ENCODE assay signal across 26 cellular contexts in the genomic region with DNA sequence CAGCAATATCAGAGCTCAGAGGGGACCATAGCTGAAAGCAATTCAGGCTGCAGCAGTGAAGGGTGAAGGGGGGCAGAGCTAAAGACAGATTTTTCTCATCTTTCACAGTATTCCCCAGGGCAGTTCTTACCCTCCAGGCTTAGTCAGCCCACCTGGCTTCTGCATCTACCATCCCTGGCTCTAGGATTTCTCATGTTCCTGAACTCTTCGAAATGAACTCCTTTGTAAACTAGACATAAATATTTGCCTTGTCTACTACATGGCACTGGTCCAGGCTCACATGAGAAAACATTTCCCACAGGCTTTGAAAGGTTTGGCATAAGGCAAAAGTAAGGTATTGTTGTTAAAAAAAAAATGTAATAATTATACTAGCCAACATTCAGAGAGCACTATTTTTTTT. TPM values are rescaled to one million over a fixed set of nuclear protein-coding genes. Genes with fewer than 3 reads are reported as not detected.
A peak's percentile ranks its signal among the peaks of the same experiment; 100 is the strongest.
DNase-seq lines count a peak whose midpoint lies in the region; ATAC-seq, FAIRE-seq and TF ChIP-seq lines count a peak whose summit lies in the region.
"Had no signal": no experiment of that assay in that cellular context is flagged by ENCODE, and none has a peak within 500 bp of the region (broad histone marks: within the 10 kb centered on the region; RNA-seq: fewer than 3 reads in every experiment).

No MANE protein-coding gene starts in this region.

- H3K36me3 ChIP-seq in HepG2 (replicated peaks in 1 of 2; ENCODE audit: control insufficient read depth in 1 of 2, insufficient read depth in 2 of 2, low read length in 2 of 2) (no peaks in the 10 kb centered on the region), right lobe of liver (no peaks in the 10 kb centered on the region), body of pancreas (replicated peaks in 1 of 2; ENCODE audit: insufficient read depth in 1 of 2, low read depth in 2 of 2) (no peaks in the 10 kb centered on the region)
- no peaks in the 10 kb centered on the region for H3K36me3 ChIP-seq in CD4-positive, alpha-beta memory T cell (ENCODE audit: insufficient read depth, low read length)
- H3K36me3 ChIP-seq: adrenal gland, heart right ventricle, ovary, uterus had no signal

- no peak for TF ChIP-seq RAD21 in HepG2 (CRISPR knock-in tag; IDR thresholded peaks at IDR 0.05)

- H3K4me3 ChIP-seq in HepG2 (replicated peaks in 1 of 3; ENCODE audit: insufficient read depth in 1 of 3, low read depth in 2 of 3, low read length in 3 of 3) (no peak overlapping the region), right lobe of liver (no peak overlapping the region), body of pancreas (no peak overlapping the region)
- H3K4me3 ChIP-seq in CD4-positive, alpha-beta memory T cell (ENCODE audit: low read length in 2 of 2), result no peak overlapping the region
- H3K4me3 ChIP-seq: adrenal gland, heart right ventricle, lung, ovary, uterus had no signal

- no TSS peak for BruUV-seq in HepG2 (replicated peaks; lab: Mats Ljungman, UMichigan)

- CTCF ChIA-PET in HepG2 (lab: Yijun Ruan, JAX; ENCODE audit: low intra/inter-chr PET ratio, low total read pairs), result no interaction called here
- CTCF ChIA-PET in CD4-positive, alpha-beta memory T cell (lab: Charles Lee; ENCODE audit: partially characterized antibody), result no interaction called here

- H3K4me2 ChIP-seq in HepG2 (ENCODE audit: low read depth, low read length), result no peak overlapping the region; the same call in 1 of the 2 replicates
- H3K4me2 ChIP-seq: SK-N-SH had no signal

- H3K9me3 Mint-ChIP-seq in stimulated activated memory B cell treated with anti-CD40 and anti-IgM and Interleukin-4, amounts not matched to agents 10 μg/mL and 1 μg/mL and 100 μg/mL, for 72 hours, result no peaks in the 10 kb centered on the region
- peaks cover 0 to 2% (median 0%) of the 10 kb centered on the region in 8 donors for H3K9me3 Mint-ChIP-seq in CD4-positive, alpha-beta memory T cell
- H3K9me3 Mint-ChIP-seq: activated T-helper 17 cell treated with anti-CD3 and anti-CD28 coated beads, Interleukin-2, amount 50 U/mL, for 72 hours; CD4-positive, alpha-beta T cell; H9 had no signal

- no peak for ATAC-seq in HepG2
- no peak for ATAC-seq in right lobe of liver
- no peak for ATAC-seq in body of pancreas
- ATAC-seq in stimulated activated memory B cell treated with anti-CD40 and anti-IgM and Interleukin-4, amounts not matched to agents 10 μg/mL and 1 μg/mL and 100 μg/mL, for 72 hours, result no peak
- no peak for ATAC-seq in HG03432 (IDR thresholded peaks at IDR 0.05; ENCODE audit: unreplicated experiment)
- ATAC-seq: activated CD8-positive, alpha-beta memory T cell treated with anti-CD3 and anti-CD28 coated beads, Interleukin-2, amount 10 ng/mL, durations not matched to agents 7 days and 5 days; activated T-helper 17 cell treated with anti-CD3 and anti-CD28 coated beads, Interleukin-2, amount 50 U/mL, for 72 hours; heart right ventricle had no signal

- no peak for TF ChIP-seq CTCF in HepG2 (CRISPR knock-in tag; IDR thresholded peaks at IDR 0.05)
- no peak for TF ChIP-seq CTCF in right lobe of liver (IDR thresholded peaks at IDR 0.05)
- TF ChIP-seq CTCF in body of pancreas (IDR thresholded peaks at IDR 0.05), result no peak

- WGBS in HepG2 (ENCODE audit: low lambda C conversion rate), result 0% methylated on average over 1 of the region's 1 CpG
- WGBS in right lobe of liver (ENCODE audit: insufficient coverage, low coverage, low lambda C conversion rate, missing lambda C conversion rate), result 0% methylated on average over 1 of the region's 1 CpG
- WGBS in body of pancreas, 2 donors, result 8 to 9% methylated on average over 1 of the region's 1 CpG

- peaks cover 9% of the 10 kb centered on the region for H3K4me1 Mint-ChIP-seq in stimulated activated memory B cell treated with anti-CD40 and anti-IgM and Interleukin-4, amounts not matched to agents 10 μg/mL and 1 μg/mL and 100 μg/mL, for 72 hours
- no peaks in the 10 kb centered on the region for H3K4me1 Mint-ChIP-seq in CD4-positive, alpha-beta memory T cell
- H3K4me1 Mint-ChIP-seq: activated CD8-positive, alpha-beta memory T cell treated with anti-CD3 and anti-CD28 coated beads, Interleukin-2, amount 10 ng/mL, durations not matched to agents 7 days and 5 days had no signal

- H3K4me3 Mint-ChIP-seq in stimulated activated memory B cell treated with anti-CD40 and anti-IgM and Interleukin-4, amounts not matched to agents 10 μg/mL and 1 μg/mL and 100 μg/mL, for 72 hours, result no peak overlapping the region
- H3K4me3 Mint-ChIP-seq in CD4-positive, alpha-beta memory T cell, result no peak overlapping the region
- H3K4me3 Mint-ChIP-seq: activated CD8-positive, alpha-beta memory T cell treated with anti-CD3 and anti-CD28 coated beads, Interleukin-2, amount 10 ng/mL, durations not matched to agents 7 days and 5 days; activated T-helper 17 cell treated with anti-CD3 and anti-CD28 coated beads, Interleukin-2, amount 50 U/mL, for 72 hours; CD4-positive, alpha-beta T cell; H9 had no signal

- TF ChIP-seq POLR2A in HepG2 (IDR thresholded peaks at IDR 0.05; ENCODE audit: insufficient read depth in 1 of 2, low read depth in 2 of 2, low read length in 2 of 2), result no peak
- no peak for TF ChIP-seq POLR2A in right lobe of liver (IDR thresholded peaks at IDR 0.05)
- no peak for TF ChIP-seq POLR2A in body of pancreas (IDR thresholded peaks at IDR 0.05)

- H3K79me2 ChIP-seq in HepG2 (ENCODE audit: insufficient read depth, low read length), result no peaks in the 10 kb centered on the region

- intact Hi-C loops in HepG2 (cut with micrococcal nuclease; ENCODE audit: unreplicated experiment) (loop anchor here (10.0 kb wide), 2 partner anchors 123 to 267 kb away; no protein-coding TSS in a partner anchor), right lobe of liver (cut with DNase I) (no loop called here), body of pancreas (cut with DNase I) (no loop called here)
- intact Hi-C loops in CD4-positive, alpha-beta memory T cell (cut with micrococcal nuclease), result no loop called here

- in situ Hi-C loops in HepG2 (cut with HindIII; ENCODE audit: extremely low pct_ligation_motif_present, low pct_unique_long_range_greater_than_20kb), result no loop called here

- H3K36me3 Mint-ChIP-seq in stimulated activated memory B cell treated with anti-CD40 and anti-IgM and Interleukin-4, amounts not matched to agents 10 μg/mL and 1 μg/mL and 100 μg/mL, for 72 hours, result no peaks in the 10 kb centered on the region
- peaks cover 0 to 34% of the 10 kb centered on the region in 2 donors for H3K36me3 Mint-ChIP-seq in CD4-positive, alpha-beta memory T cell
- H3K36me3 Mint-ChIP-seq: activated CD8-positive, alpha-beta memory T cell treated with anti-CD3 and anti-CD28 coated beads, Interleukin-2, amount 10 ng/mL, durations not matched to agents 7 days and 5 days had no signal

- POLR2A ChIA-PET in HepG2 (lab: Yijun Ruan, JAX), result no interaction called here
- POLR2A ChIA-PET in CD4-positive, alpha-beta memory T cell (lab: Charles Lee; ENCODE audit: partially characterized antibody), result no interaction called here

- H3K27me3 ChIP-seq in HepG2 (ENCODE audit: control insufficient read depth in 1 of 2, insufficient read depth in 2 of 2, low read length in 2 of 2) (no peaks in the 10 kb centered on the region), right lobe of liver (no peaks in the 10 kb centered on the region), body of pancreas (no peaks in the 10 kb centered on the region)
- H3K27me3 ChIP-seq in CD4-positive, alpha-beta memory T cell (ENCODE audit: insufficient read depth, low read length), result no peaks in the 10 kb centered on the region
- H3K27me3 ChIP-seq: adrenal gland, heart right ventricle, ovary, uterus had no signal

- no peaks in the 10 kb centered on the region for H3K27me3 Mint-ChIP-seq in stimulated activated memory B cell treated with anti-CD40 and anti-IgM and Interleukin-4, amounts not matched to agents 10 μg/mL and 1 μg/mL and 100 μg/mL, for 72 hours
- no peaks in the 10 kb centered on the region for H3K27me3 Mint-ChIP-seq in CD4-positive, alpha-beta memory T cell
- H3K27me3 Mint-ChIP-seq: activated CD8-positive, alpha-beta memory T cell treated with anti-CD3 and anti-CD28 coated beads, Interleukin-2, amount 10 ng/mL, durations not matched to agents 7 days and 5 days; activated T-helper 17 cell treated with anti-CD3 and anti-CD28 coated beads, Interleukin-2, amount 50 U/mL, for 72 hours; CD4-positive, alpha-beta T cell had no signal

- no peaks in the 10 kb centered on the region for H4K20me1 ChIP-seq in HepG2 (ENCODE audit: insufficient read depth, low read length)

- no peak for TF ChIP-seq EP300 in HepG2 (IDR thresholded peaks at IDR 0.05; ENCODE audit: low read depth in 2 of 2, low read length in 2 of 2)
- TF ChIP-seq EP300 in HepG2 (CRISPR knock-in tag; IDR thresholded peaks at IDR 0.05; ENCODE audit: borderline replicate concordance), result no peak

- no peak for FAIRE-seq in HepG2 (lab: Jason Lieb, UNC)
- FAIRE-seq: G401.6, RCC 7860 had no signal

- DNase-seq in HepG2 (ENCODE audit: low spot score), result peak; percentile 27
- no peak for DNase-seq in right lobe of liver
- DNase-seq in NCI-H2171 treated with DMSO at 0.1 percent for 48 hours (lab: John Stamatoyannopoulos, UW), result peak; percentile 100
- DNase-seq in body of pancreas, result peak in 3 of 4 donors; percentile 25 to 46 (median 29)
- DNase-seq in KG1 (lab: John Stamatoyannopoulos, UW), result no peak
- DNase-seq in CD4-positive, alpha-beta memory T cell, result no peak
- DNase-seq: activated CD8-positive, alpha-beta memory T cell treated with anti-CD3 and anti-CD28 coated beads, Interleukin-2, amount 10 ng/mL, durations not matched to agents 7 days and 5 days; caudate nucleus; CD4-positive, alpha-beta T cell; effector memory CD4-positive, alpha-beta T cell; H9; heart right ventricle; MV-4-11; NCI-H526 treated with DMSO at 0.1 percent for 48 hours; ovary; SK-N-SH; T1000; uterus had no signal

- H3K27ac ChIP-seq in HepG2 (ENCODE audit: extremely low read length, insufficient read depth, low read length), result no peak overlapping the region
- no peak overlapping the region for H3K27ac ChIP-seq in right lobe of liver
- H3K27ac ChIP-seq in body of pancreas, result no peak overlapping the region
- no peak overlapping the region for H3K27ac ChIP-seq in CD4-positive, alpha-beta memory T cell (ENCODE audit: low read depth, low read length)
- H3K27ac ChIP-seq: adrenal gland, heart right ventricle, HL-60, ovary, uterus had no signal

- no peak overlapping the region for H2AFZ ChIP-seq in HepG2 (ENCODE audit: low read length)

- peak overlapping the region; percentile 6 for H3K27ac Mint-ChIP-seq in stimulated activated memory B cell treated with anti-CD40 and anti-IgM and Interleukin-4, amounts not matched to agents 10 μg/mL and 1 μg/mL and 100 μg/mL, for 72 hours
- H3K27ac Mint-ChIP-seq in CD4-positive, alpha-beta memory T cell, result no peak overlapping the region
- H3K27ac Mint-ChIP-seq: activated CD8-positive, alpha-beta memory T cell treated with anti-CD3 and anti-CD28 coated beads, Interleukin-2, amount 10 ng/mL, durations not matched to agents 7 days and 5 days; activated T-helper 17 cell treated with anti-CD3 and anti-CD28 coated beads, Interleukin-2, amount 50 U/mL, for 72 hours; CD4-positive, alpha-beta T cell; H9 had no signal

- no peak overlapping the region for H3K9ac ChIP-seq in HepG2 (ENCODE audit: insufficient read depth, low read depth, low read length)
- H3K9ac ChIP-seq: SK-N-SH had no signal

- H3K9me3 ChIP-seq in HepG2 (ENCODE audit: low read length), result no peaks in the 10 kb centered on the region
- no peaks in the 10 kb centered on the region for H3K9me3 ChIP-seq in right lobe of liver
- no peaks in the 10 kb centered on the region for H3K9me3 ChIP-seq in body of pancreas
- H3K9me3 ChIP-seq in CD4-positive, alpha-beta memory T cell (ENCODE audit: control insufficient read depth in 1 of 2, low read length in 2 of 2), result no peaks in the 10 kb centered on the region
- H3K9me3 ChIP-seq: adrenal gland, heart right ventricle, ovary, SK-N-SH, uterus had no signal

- H3K4me1 ChIP-seq in HepG2 (ENCODE audit: insufficient read depth, low read length), result peaks cover 80% of the 10 kb centered on the region
- no peaks in the 10 kb centered on the region for H3K4me1 ChIP-seq in right lobe of liver
- peaks cover 10% of the 10 kb centered on the region for H3K4me1 ChIP-seq in body of pancreas
- no peaks in the 10 kb centered on the region for H3K4me1 ChIP-seq in CD4-positive, alpha-beta memory T cell (ENCODE audit: insufficient read depth, low read length)
- H3K4me1 ChIP-seq: uterus had no signal

RNA-seq across cellular contexts. Expression of a gene that starts 23.6 kb away (rescaled TPM):
- total RNA-seq in HepG2 (2016; rRNA removed; fragmentation: Illumina TruSeq; extraction: Trizol), result 0.18 and 0.24 TPM in 2 replicates
- 0.10 TPM in 1 of 2 replicates, not detected in the other for total RNA-seq in HepG2 (2016; cell fraction: cytosol; rRNA removed; fragmentation: Illumina TruSeq; extraction: Trizol; ENCODE audit: low read depth)
- total RNA-seq in HepG2 (2016; cell fraction: insoluble cytoplasmic fraction; rRNA removed; fragmentation: Illumina TruSeq; extraction: Trizol), result 0.19 and 0.33 TPM in 2 replicates
- total RNA-seq in HepG2 (2016; cell fraction: membrane; rRNA removed; fragmentation: Illumina TruSeq; extraction: Trizol), result 0.03 TPM in 2 replicates
- 0.66 and 0.96 TPM in 2 replicates for total RNA-seq in HepG2 (2016; cell fraction: nucleus; rRNA removed; fragmentation: Illumina TruSeq; extraction: Trizol)
- 0.21 and 0.27 TPM in 2 replicates for polyA plus RNA-seq in HepG2 (2011; rRNA removed)
- 0.03 and 0.05 TPM in 2 replicates for polyA plus RNA-seq in HepG2 (2011; cell fraction: cytosol; rRNA removed)
- 0.57 and 0.72 TPM in 2 replicates for polyA plus RNA-seq in HepG2 (2011; cell fraction: nucleus; rRNA removed)
- 1.1 and 1.2 TPM in 2 replicates for polyA plus RNA-seq in HepG2 (2012)
- 0.09 TPM in 1 of 2 replicates, not detected in the other for polyA plus RNA-seq in HepG2 (2016; cell fraction: cytosol; fragmentation: Illumina TruSeq; extraction: Trizol; ENCODE audit: low read depth)
- polyA plus RNA-seq in HepG2 (2016; cell fraction: insoluble cytoplasmic fraction; fragmentation: Illumina TruSeq; extraction: Trizol; ENCODE audit: low read depth), result 0.01 and 0.14 TPM in 2 replicates
- polyA plus RNA-seq in HepG2 (2016; cell fraction: membrane; fragmentation: Illumina TruSeq; extraction: Trizol; ENCODE audit: low read depth), result not detected in 2 replicates
- polyA plus RNA-seq in HepG2 (2016; cell fraction: nucleus; fragmentation: Illumina TruSeq; extraction: Trizol; ENCODE audit: insufficient read depth, low read depth), result 0.41 and 0.64 TPM in 2 replicates
- polyA minus RNA-seq in HepG2 (2011; rRNA and poly(A)+ RNA removed; ENCODE audit: low replicate concordance), result 0.06 and 0.82 TPM in 2 replicates
- polyA minus RNA-seq in HepG2 (2011; cell fraction: cytosol; rRNA and poly(A)+ RNA removed), result 0.10 TPM in 1 of 2 replicates, not detected in the other
- polyA minus RNA-seq in HepG2 (2011; cell fraction: nucleus; rRNA and poly(A)+ RNA removed), result 0.90 and 1.7 TPM in 2 replicates
- 10 to 100 TPM in 3 of 6 experiments, 1 to 10 TPM in 3; 1.3 to 23.1 (median 9.2) TPM for total RNA-seq in right lobe of liver
- total RNA-seq in body of pancreas, result 1 to 10 TPM; 2.3 to 3.9 TPM
- 1 to 10 TPM in 1 of 2 experiments, under 1 TPM in 1; 0.91 to 2.1 TPM for total RNA-seq in CD4-positive, alpha-beta memory T cell
- polyA plus RNA-seq in CD4-positive, alpha-beta memory T cell, result under 1 TPM in 1 of 2 donors, not detected in 1; 0.17 TPM

Comparison
In these comparisons a context has a peak if more than half of its experiments do, and no peak if none do; other contexts are left out.
1. DNase-seq: peak in HepG2 (single experiment), NCI-H2171 treated with DMSO at 0.1 percent for 48 hours (single experiment) and body of pancreas (3 of 4); none in right lobe of liver (0 of 3), KG1 (single experiment) and CD4-positive, alpha-beta memory T cell (0 of 5).